In the genomic region with DNA sequence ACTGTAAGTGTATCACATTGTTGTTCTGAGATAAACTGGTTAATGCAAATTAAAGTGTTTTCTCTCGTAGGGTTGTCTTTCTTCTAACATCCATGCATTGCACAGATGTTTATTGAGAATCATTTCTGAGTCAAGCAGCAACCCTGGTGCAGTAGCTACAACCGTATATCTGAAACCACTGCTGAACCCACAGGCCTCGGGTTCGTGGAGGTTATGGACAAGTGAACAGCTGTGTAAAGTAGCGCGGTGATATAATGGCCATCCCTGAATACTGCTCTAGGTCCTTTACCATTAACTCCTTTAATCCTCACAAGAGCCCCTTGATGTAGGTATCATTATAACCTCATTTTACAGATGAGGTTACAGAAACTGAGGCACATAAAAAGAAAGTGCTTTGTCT, we compare ENCODE assay signal across 26 cellular contexts.
"Had no signal": no experiment of that assay in that cellular context is flagged by ENCODE, and none has a peak within 500 bp of the region (broad histone marks: within the 10 kb centered on the region; RNA-seq: fewer than 3 reads in every experiment).

No MANE protein-coding gene starts in this region.

- H3K36me3 ChIP-seq: brain microvascular endothelial cell, heart left ventricle, WERI-Rb-1 had no signal

- H3K9me3 ChIP-seq: heart left ventricle had no signal

- H3K4me1 ChIP-seq: heart left ventricle had no signal

- H3K27ac ChIP-seq: brain microvascular endothelial cell, coronary artery, heart left ventricle, WERI-Rb-1 had no signal

- H3K4me3 ChIP-seq: coronary artery, dorsolateral prefrontal cortex, heart left ventricle had no signal

- H3K27me3 ChIP-seq: brain microvascular endothelial cell, dorsolateral prefrontal cortex had no signal

- ATAC-seq: activated CD4-positive, CD25-positive, alpha-beta regulatory T cell treated with anti-CD3 and anti-CD28 coated beads, Interleukin-2, amount 50 U/mL, for 24 hours; activated CD8-positive, alpha-beta T cell treated with anti-CD3 and anti-CD28 coated beads for 36 hours; activated T-cell treated with anti-CD3 and anti-CD28 coated beads, Interleukin-2, amount 50 U/mL, for 4 hours; activated T-helper 17 cell treated with anti-CD3 and anti-CD28 coated beads, Interleukin-2, amount 50 U/mL, for 72 hours; esophagus mucosa; heart left ventricle; T-helper 17 cell had no signal

- DNase-seq: activated B cell treated with CpG ODN at 0.5 μM for 24 hours; activated CD4-positive, alpha-beta T cell treated with anti-CD3 and anti-CD28 coated beads for 48 hours; activated CD4-positive, alpha-beta T cell treated with anti-CD3 and anti-CD28 coated beads, Interleukin-2, amount 50 U/mL, for 1 hour; activated CD4-positive, alpha-beta T cell treated with anti-CD3 and anti-CD28 coated beads, Interleukin-2, amount 50 U/mL, for 48 hours; activated CD8-positive, alpha-beta memory T cell treated with anti-CD3 and anti-CD28 coated beads for 24 hours; activated CD8-positive, alpha-beta T cell treated with anti-CD3 and anti-CD28 coated beads for 36 hours; activated effector memory CD4-positive, alpha-beta T cell treated with Interleukin-2 at 50 U/mL for 16 hours; activated gamma-delta T cell treated with Interleukin-2 at 50 U/mL for 16 hours; activated naive CD4-positive, alpha-beta T cell treated with anti-CD3 and anti-CD28 coated beads, Interleukin-2, amount 50 U/mL, for 16 hours; activated naive CD4-positive, alpha-beta T cell treated with Interleukin-2 at 50 U/mL for 16 hours; activated T-cell treated with anti-CD3 and anti-CD28 coated beads, Interleukin-2, amount 50 U/mL, for 4 hours; amniotic stem cell; anterior cingulate cortex; brain microvascular endothelial cell; effector memory CD4-positive, alpha-beta T cell; endodermal cell; foreskin fibroblast; heart left ventricle; T-helper 17 cell; T1000; WERI-Rb-1 had no signal
